ENCODE assay signal across 1 cellular context in the genomic region with DNA sequence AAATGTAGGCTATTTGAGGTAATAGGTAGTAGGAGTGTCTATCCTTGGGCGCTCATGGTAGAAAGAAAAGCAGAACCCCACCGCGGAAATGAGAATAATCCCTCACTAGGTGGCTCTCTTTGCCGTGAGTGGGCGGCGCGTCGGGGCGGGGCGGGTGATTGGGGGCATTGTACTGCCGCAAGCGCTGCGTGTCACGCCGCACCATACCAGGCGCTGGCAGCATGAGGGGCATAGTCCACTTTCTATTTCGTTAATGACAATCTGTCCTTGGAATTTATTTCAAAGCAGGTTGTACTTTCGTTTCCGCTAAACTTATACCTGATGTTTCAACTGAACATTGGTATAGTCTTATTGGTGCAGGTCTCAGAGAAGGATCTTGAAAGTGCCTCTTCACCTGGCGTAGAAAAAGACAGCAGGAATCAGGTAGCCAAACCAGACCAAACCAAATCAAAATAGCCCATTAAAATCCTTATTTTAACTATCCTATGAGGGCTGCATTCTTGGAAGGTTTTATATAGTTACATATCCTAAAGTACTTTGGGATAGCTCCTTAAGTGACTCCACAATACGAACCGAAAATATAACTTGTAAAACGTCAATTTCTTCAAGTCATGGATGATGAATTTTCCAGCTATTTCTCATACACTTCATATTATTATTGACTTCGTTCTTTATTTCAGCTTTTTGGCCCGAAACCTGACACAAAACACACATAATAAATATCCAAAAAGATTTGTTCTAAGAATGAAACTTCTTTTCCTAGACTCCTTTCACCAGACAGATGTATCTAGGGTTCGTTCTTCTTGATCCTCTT.
TF ChIP-seq lines count a peak whose summit lies in the region.

No MANE protein-coding gene starts in this region.

TF ChIP-seq in K562, 482 proteins besides CTCF, POLR2A, EP300 and RAD21 (continued from another document and continues in another):
- no peak for TF ChIP-seq ZBTB11 (CRISPR knock-in tag; IDR thresholded peaks at IDR 0.05)
- no peak for TF ChIP-seq ZNF3 (CRISPR knock-in tag; IDR thresholded peaks at IDR 0.05)
- 0 out of 2 replicates have a peak, but pooled peaks have one; percentile 22 for TF ChIP-seq POLR2AphosphoS5 (IDR thresholded peaks at IDR 0.05; ENCODE audit: control insufficient read depth, insufficient read depth, low read depth, low read length)
- TF ChIP-seq MTA2 (IDR thresholded peaks at IDR 0.05; ENCODE audit: low read depth), result no peak
- no peak for TF ChIP-seq HINFP (tag; conservative IDR thresholded peaks at IDR 0.05; ENCODE audit: low read depth)
- TF ChIP-seq RBM39 (optimal IDR thresholded peaks at IDR 0.05; ENCODE audit: low read depth, low read length), result no peak
- no peak for TF ChIP-seq ETV6 (IDR thresholded peaks at IDR 0.05; ENCODE audit: borderline replicate concordance in 1 of 2, low read depth in 2 of 2, low read length in 1 of 2)
- TF ChIP-seq ETV6 (CRISPR knock-in tag; IDR thresholded peaks at IDR 0.05; ENCODE audit: borderline replicate concordance), result no peak
- no peak for TF ChIP-seq SREBF1 (IDR thresholded peaks at IDR 0.05; ENCODE audit: borderline replicate concordance, low read depth, low read length)
- no peak for TF ChIP-seq ZNF277 (CRISPR knock-in tag; IDR thresholded peaks at IDR 0.05; ENCODE audit: borderline replicate concordance)
- TF ChIP-seq L3MBTL2 (IDR thresholded peaks at IDR 0.05), result no peak
- TF ChIP-seq SUPT5H (IDR thresholded peaks at IDR 0.05), result no peak
- no peak for TF ChIP-seq ZFP30 (CRISPR knock-in tag; IDR thresholded peaks at IDR 0.05; ENCODE audit: borderline replicate concordance)
- no peak for TF ChIP-seq RUNX1 (IDR thresholded peaks at IDR 0.05; ENCODE audit: low read depth)
- TF ChIP-seq SPI1 (IDR thresholded peaks at IDR 0.05; ENCODE audit: borderline replicate concordance, low read depth, low read length), result peak; percentile 83
- no peak for TF ChIP-seq ZNF274 (IDR thresholded peaks at IDR 0.05; ENCODE audit: borderline replicate concordance, low read depth, low read length)
- TF ChIP-seq MLLT1 (IDR thresholded peaks at IDR 0.05), result no peak
- no peak for TF ChIP-seq TSC22D4 (tag; IDR thresholded peaks at IDR 0.05)
- no peak for TF ChIP-seq CBX3 (IDR thresholded peaks at IDR 0.05; ENCODE audit: borderline replicate concordance in 1 of 2, low read length in 2 of 2)
- no peak for TF ChIP-seq CBFB (CRISPR knock-in tag; IDR thresholded peaks at IDR 0.05)
- TF ChIP-seq POLR2G (IDR thresholded peaks at IDR 0.05; ENCODE audit: low read depth, low read length), result peak; percentile 68
- no peak for TF ChIP-seq ZFX (CRISPR knock-in tag; IDR thresholded peaks at IDR 0.05)
- no peak for TF ChIP-seq HDAC6 (IDR thresholded peaks at IDR 0.05; ENCODE audit: low read depth, low read length)
- TF ChIP-seq RFX7 (CRISPR knock-in tag; IDR thresholded peaks at IDR 0.05), result no peak
- no peak for TF ChIP-seq ZKSCAN1 (IDR thresholded peaks at IDR 0.05; ENCODE audit: low read depth, low read length)
- no peak for TF ChIP-seq RBM34 (IDR thresholded peaks at IDR 0.05; ENCODE audit: borderline replicate concordance, insufficient read depth, low read length)
- 0 out of 2 replicates have a peak, but pooled peaks have one; percentile 35 for TF ChIP-seq DMBX1 (CRISPR knock-in tag; IDR thresholded peaks at IDR 0.05; ENCODE audit: borderline replicate concordance)
- no peak for TF ChIP-seq JUN (IDR thresholded peaks at IDR 0.05; ENCODE audit: borderline replicate concordance, low read depth, low read length)
- TF ChIP-seq JUN (CRISPR knock-in tag; IDR thresholded peaks at IDR 0.05; ENCODE audit: borderline replicate concordance), result no peak
- TF ChIP-seq SMARCE1 (IDR thresholded peaks at IDR 0.05), result no peak
- TF ChIP-seq PML (IDR thresholded peaks at IDR 0.05; ENCODE audit: low read length), result peak; percentile 16; the same call in 1 of the 2 replicates
- no peak for TF ChIP-seq TCF15 (CRISPR knock-in tag; IDR thresholded peaks at IDR 0.05)
- no peak for TF ChIP-seq ZBTB26 (CRISPR knock-in tag; IDR thresholded peaks at IDR 0.05)
- no peak for TF ChIP-seq ZNF449 (CRISPR knock-in tag; IDR thresholded peaks at IDR 0.05)
- TF ChIP-seq ZNF431 (CRISPR knock-in tag; IDR thresholded peaks at IDR 0.05), result no peak
- no peak for TF ChIP-seq THAP7 (CRISPR knock-in tag; IDR thresholded peaks at IDR 0.05)
- peak in 1 of 2 experiments; percentile 28; a peak in 1 of 4 replicates for TF ChIP-seq HDAC1 (IDR thresholded peaks at IDR 0.05)
